In genomic region chr11:123196060-123196714, GRCh38 we compare ENCODE assay signal across 12 cellular contexts. TPM values are rescaled to one million over a fixed set of nuclear protein-coding genes. Genes with fewer than 3 reads are reported as not detected.
DNase-seq lines count a peak whose midpoint lies in the region; ATAC-seq and TF ChIP-seq lines count a peak whose summit lies in the region.
"Had no signal": no experiment of that assay in that cellular context is flagged by ENCODE, and none has a peak within 500 bp of the region (broad histone marks: within the 10 kb centered on the region; RNA-seq: fewer than 3 reads in every experiment).

No MANE protein-coding gene starts in this region.

- WGBS in mesodermal cell (ENCODE audit: insufficient coverage in 2 of 2), 2 experiments, result 15% methylated on average over 32 to 33 of the region's 34 CpGs

- H3K27ac ChIP-seq in dorsolateral prefrontal cortex (peak overlapping the region in 1 of 59 donors; percentile 41), mesodermal cell (ENCODE audit: low read depth, low read length, severe bottlenecking) (peak overlapping the region; percentile 45), uterus (peak overlapping the region; percentile 91 to 93)
- H3K27ac ChIP-seq: HL-60 had no signal

- TF ChIP-seq CTCF in dorsolateral prefrontal cortex (IDR thresholded peaks at IDR 0.05 in 54 of 56, conservative IDR thresholded peaks at IDR 0.05 in 2 of 56; ENCODE audit: low read depth in 1 of 56, partially characterized antibody in 56 of 56) (no peak), uterus (IDR thresholded peaks at IDR 0.05) (no peak)

- H3K9me3 ChIP-seq in mesodermal cell (ENCODE audit: control insufficient read depth, low read length), result no peaks in the 10 kb centered on the region
- H3K9me3 ChIP-seq in uterus, result no peaks in the 10 kb centered on the region

- intact Hi-C loops in Right ventricle myocardium superior (cut with DNase I) (no loop called here), left ventricle myocardium superior (cut with micrococcal nuclease) (no loop called here), dorsolateral prefrontal cortex (cut with DNase I) (no loop called here), uterus (cut with DNase I; ENCODE audit: low total_unique reads) (no loop called here)

- ATAC-seq in Right ventricle myocardium superior (ENCODE audit: poor library complexity) (peak; percentile 16), left ventricle myocardium superior (no peak), GM21786 (IDR thresholded peaks at IDR 0.05; ENCODE audit: unreplicated experiment) (no peak), GM18520 (IDR thresholded peaks at IDR 0.05; ENCODE audit: unreplicated experiment) (no peak)
- ATAC-seq: stimulated activated memory B cell treated with anti-CD40 and anti-IgM and Interleukin-4, amounts not matched to agents 10 μg/mL and 1 μg/mL and 100 μg/mL, for 72 hours had no signal

- peaks cover 25% of the 10 kb centered on the region for H3K4me1 ChIP-seq in mesodermal cell (ENCODE audit: control insufficient read depth, insufficient read depth, low read length, poor library complexity, severe bottlenecking)
- no peaks in the 10 kb centered on the region for H3K4me1 ChIP-seq in uterus

- H3K36me3 ChIP-seq in mesodermal cell (ENCODE audit: control insufficient read depth, insufficient read depth, low read length) (no peaks in the 10 kb centered on the region), uterus (no peaks in the 10 kb centered on the region)

- TF ChIP-seq POLR2A in uterus (IDR thresholded peaks at IDR 0.05), result no peak

- H3K27me3 ChIP-seq in dorsolateral prefrontal cortex (peaks cover 0 to 44% (median 14%) of the 10 kb centered on the region in 45 donors), uterus (no peaks in the 10 kb centered on the region)

- H3K4me3 ChIP-seq in dorsolateral prefrontal cortex (peak overlapping the region in 41 of 59 donors; percentile 23 to 69 (median 52)), mesodermal cell (ENCODE audit: extremely low read depth, insufficient read depth, low read length, poor library complexity, severe bottlenecking) (peak overlapping the region; percentile 46), uterus (no peak overlapping the region)

- DNase-seq in Right ventricle myocardium superior (no peak), left ventricle myocardium superior (no peak), dorsolateral prefrontal cortex (no peak), uterus (no peak), ureter (ENCODE audit: low spot score) (no peak)
- DNase-seq: cerebellar nuclear complex, NCI-H2107 had no signal

RNA-seq across cellular contexts. Expression of gene CLMP, which starts 1.1 kb away (rescaled TPM):
- total RNA-seq in Right ventricle myocardium superior, result 6.0 TPM
- total RNA-seq in left ventricle myocardium superior, result 4.9 TPM
- total RNA-seq in dorsolateral prefrontal cortex, result 10 to 100 TPM in 6 of 120 experiments, 1 to 10 TPM in 114; 1.4 to 12.3 (median 6.0) TPM
- polyA plus RNA-seq in mesodermal cell (2013, experiment 1 of 2), result 16.6 TPM
- polyA plus RNA-seq in mesodermal cell (2013, experiment 2 of 2), result 14.7 TPM
- 100 to 1,000 TPM in 2 of 4 donors, 10 to 100 TPM in 2; 51.6 to 143 (median 95.7) TPM for total RNA-seq in uterus
- total RNA-seq in ureter, result 34.4 TPM

Comparison
In these comparisons a context has a peak if more than half of its experiments do, and no peak if none do; other contexts are left out.
1. H3K4me3 ChIP-seq: peak in dorsolateral prefrontal cortex (41 of 59) and mesodermal cell (single experiment); none in uterus (0 of 2).